ENCODE assay signal across 8 cellular contexts in genomic region chrX:110992611-110993010, GRCh38.
DNase-seq lines count a peak whose midpoint lies in the region; ATAC-seq, FAIRE-seq and TF ChIP-seq lines count a peak whose summit lies in the region.

No MANE protein-coding gene starts in this region.

- dilution Hi-C loops in mammary epithelial cell (cut with HindIII; ENCODE audit: low sequenced_read_pairs) = no loop called here

- no peak overlapping the region for H3K4me2 ChIP-seq in mammary epithelial cell (ENCODE audit: insufficient read depth, low read depth, low read length)

- intact Hi-C loops in mammary epithelial cell (cut with micrococcal nuclease) = loop anchor here (1.0 to 10.0 kb wide), 6 partner anchors 104 to 540 kb away; partner anchors contain the start of gene PAK3
- intact Hi-C loops in naive thymus-derived CD4-positive, alpha-beta T cell (cut with micrococcal nuclease) = loop anchor here (1.0 to 10.0 kb wide), 3 partner anchors 108 to 452 kb away; no protein-coding TSS in a partner anchor
- intact Hi-C loops in activated T-helper 2 cell treated with anti-CD3 and anti-CD28 coated beads, Interferon-gamma antibody, Interleukin-2, Interleukin-4, amounts not matched to agents 10 μg/mL and 5 μg/mL and 100 μg/mL, durations not matched to agents 14 hours and 24 hours and 36 hours (cut with micrococcal nuclease) = loop anchor here (5.0 kb wide), 3 partner anchors 110 to 455 kb away; no protein-coding TSS in a partner anchor

- DNase-seq in D721Med (ENCODE audit: insufficient read length, low spot score) (no peak), NT2/D1 (ENCODE audit: low read depth, low spot score) (peak; percentile 55), mammary epithelial cell (peak; percentile 20), activated gamma-delta T cell (lab: John Stamatoyannopoulos, UW) (no peak)
- DNase-seq in naive thymus-derived CD4-positive, alpha-beta T cell = peak in 5 of 9 donors; percentile 10 to 22 (median 17)
- DNase-seq in activated T-helper 2 cell treated with anti-CD3 and anti-CD28 coated beads, Interferon-gamma antibody, Interleukin-2, Interleukin-4, amounts not matched to agents 10 μg/mL and 5 μg/mL and 100 μg/mL, durations not matched to agents 14 hours and 24 hours and 36 hours (ENCODE audit: low spot score) = no peak

- in situ Hi-C loops in mammary epithelial cell (cut with MboI; ENCODE audit: low sequenced_read_pairs in 2 of 2) = no loop called here

- no peaks in the 10 kb centered on the region for H3K27me3 ChIP-seq in NT2/D1 (ENCODE audit: insufficient read depth, insufficient read length)
- H3K27me3 ChIP-seq in mammary epithelial cell (ENCODE audit: insufficient read depth, low read length) = no peaks in the 10 kb centered on the region
- H3K27me3 ChIP-seq in naive thymus-derived CD4-positive, alpha-beta T cell (ENCODE audit: control insufficient read depth in 2 of 2, insufficient read depth in 2 of 2, low read length in 2 of 2) = no peaks in the 10 kb centered on the region

- H3K9ac ChIP-seq in NT2/D1 (ENCODE audit: insufficient read length, low read depth) (no peak overlapping the region), mammary epithelial cell (ENCODE audit: insufficient read depth, low read length) (no peak overlapping the region)

- no peaks in the 10 kb centered on the region for H3K9me3 ChIP-seq in NT2/D1 (ENCODE audit: insufficient read depth, low read length)
- no peaks in the 10 kb centered on the region for H3K9me3 ChIP-seq in mammary epithelial cell (replicated peaks; ENCODE audit: insufficient read depth, low read length)
- H3K9me3 ChIP-seq in naive thymus-derived CD4-positive, alpha-beta T cell (ENCODE audit: control insufficient read depth in 2 of 3, low read length in 3 of 3) = no peaks in the 10 kb centered on the region

- no peak overlapping the region for H3K27ac ChIP-seq in mammary epithelial cell (ENCODE audit: insufficient read depth, low read depth, low read length)
- H3K27ac ChIP-seq in naive thymus-derived CD4-positive, alpha-beta T cell (ENCODE audit: low read depth, low read length) = no peak overlapping the region

- BruUV-seq in mammary epithelial cell (replicated peaks; lab: Mats Ljungman, UMichigan) = no TSS peak

- no peaks in the 10 kb centered on the region for H3K4me1 Mint-ChIP-seq in naive thymus-derived CD4-positive, alpha-beta T cell
- H3K4me1 Mint-ChIP-seq in activated T-helper 2 cell treated with anti-CD3 and anti-CD28 coated beads, Interferon-gamma antibody, Interleukin-2, Interleukin-4, amounts not matched to agents 10 μg/mL and 5 μg/mL and 100 μg/mL, durations not matched to agents 14 hours and 24 hours and 36 hours (ENCODE audit: low read depth) = no peaks in the 10 kb centered on the region

- TF ChIP-seq CTCF in D721Med (IDR thresholded peaks at IDR 0.05; ENCODE audit: insufficient read depth, missing control alignments) = peak; percentile 32
- TF ChIP-seq CTCF in mammary epithelial cell (conservative IDR thresholded peaks at IDR 0.05 in 1 of 2, IDR thresholded peaks at IDR 0.05 in 1 of 2; ENCODE audit: extremely low read depth in 1 of 2, insufficient read depth in 1 of 2, low read depth in 1 of 2, low read length in 2 of 2) = peak; percentile 59 to 72

- 10% methylated on average over 3 of the region's 8 CpGs for WGBS in mammary epithelial cell (ENCODE audit: low coverage, missing lambda C conversion rate)

- no peak overlapping the region for H3K4me3 Mint-ChIP-seq in naive thymus-derived CD4-positive, alpha-beta T cell
- H3K4me3 Mint-ChIP-seq in activated T-helper 2 cell treated with anti-CD3 and anti-CD28 coated beads, Interferon-gamma antibody, Interleukin-2, Interleukin-4, amounts not matched to agents 10 μg/mL and 5 μg/mL and 100 μg/mL, durations not matched to agents 14 hours and 24 hours and 36 hours (ENCODE audit: low read depth) = no peak overlapping the region

- POLR2A ChIA-PET in naive thymus-derived CD4-positive, alpha-beta T cell (lab: Charles Lee) = no interaction called here

- no peaks in the 10 kb centered on the region for H3K36me3 Mint-ChIP-seq in naive thymus-derived CD4-positive, alpha-beta T cell
- no peaks in the 10 kb centered on the region for H3K36me3 Mint-ChIP-seq in activated T-helper 2 cell treated with anti-CD3 and anti-CD28 coated beads, Interferon-gamma antibody, Interleukin-2, Interleukin-4, amounts not matched to agents 10 μg/mL and 5 μg/mL and 100 μg/mL, durations not matched to agents 14 hours and 24 hours and 36 hours (ENCODE audit: low read depth)

- peaks cover 0 to 2% (median 0%) of the 10 kb centered on the region in 11 donors for H3K9me3 Mint-ChIP-seq in naive thymus-derived CD4-positive, alpha-beta T cell
- no peaks in the 10 kb centered on the region for H3K9me3 Mint-ChIP-seq in activated T-helper 2 cell treated with anti-CD3 and anti-CD28 coated beads, Interferon-gamma antibody, Interleukin-2, Interleukin-4, amounts not matched to agents 10 μg/mL and 5 μg/mL and 100 μg/mL, durations not matched to agents 14 hours and 24 hours and 36 hours

- FAIRE-seq in D721Med (lab: Jason Lieb, UNC) = no peak

- H3K36me3 ChIP-seq in NT2/D1 (ENCODE audit: insufficient read depth, insufficient read length, low read length) (no peaks in the 10 kb centered on the region), mammary epithelial cell (ENCODE audit: insufficient read depth, low read length) (no peaks in the 10 kb centered on the region)
- no peaks in the 10 kb centered on the region for H3K36me3 ChIP-seq in naive thymus-derived CD4-positive, alpha-beta T cell (ENCODE audit: control insufficient read depth in 2 of 3, insufficient read depth in 3 of 3, low read length in 3 of 3)

- no peak overlapping the region for H2AFZ ChIP-seq in mammary epithelial cell (ENCODE audit: low read depth, low read length)

- ATAC-seq in GM19468 (IDR thresholded peaks at IDR 0.05; ENCODE audit: extremely low read depth, unreplicated experiment) (peak; percentile 63), HG03442 (IDR thresholded peaks at IDR 0.05; ENCODE audit: unreplicated experiment) (no peak)
- no peak for ATAC-seq in naive thymus-derived CD4-positive, alpha-beta T cell

- H3K27ac Mint-ChIP-seq in naive thymus-derived CD4-positive, alpha-beta T cell = no peak overlapping the region
- no peak overlapping the region for H3K27ac Mint-ChIP-seq in activated T-helper 2 cell treated with anti-CD3 and anti-CD28 coated beads, Interferon-gamma antibody, Interleukin-2, Interleukin-4, amounts not matched to agents 10 μg/mL and 5 μg/mL and 100 μg/mL, durations not matched to agents 14 hours and 24 hours and 36 hours

- CTCF ChIA-PET in mammary epithelial cell (lab: Charles Lee; ENCODE audit: low non-redundant PET) = no interaction called here
- CTCF ChIA-PET in naive thymus-derived CD4-positive, alpha-beta T cell (lab: Charles Lee) = interaction anchor here (0.8 kb wide), 1 partner anchor 106 kb away, joined by 5 read pairs; no protein-coding TSS in a partner anchor

- no peak overlapping the region for H3K4me3 ChIP-seq in NT2/D1 (ENCODE audit: insufficient read length, low read depth)
- H3K4me3 ChIP-seq in mammary epithelial cell (replicated peaks in 1 of 3; ENCODE audit: insufficient read depth in 1 of 3, low read depth in 2 of 3, low read length in 3 of 3) = no peak overlapping the region
- no peak overlapping the region for H3K4me3 ChIP-seq in naive thymus-derived CD4-positive, alpha-beta T cell (ENCODE audit: low read length)

- no peaks in the 10 kb centered on the region for H3K79me2 ChIP-seq in mammary epithelial cell (ENCODE audit: insufficient read depth, low read length)

- H3K4me1 ChIP-seq in NT2/D1 (ENCODE audit: insufficient read depth, insufficient read length) = no peaks in the 10 kb centered on the region
- no peaks in the 10 kb centered on the region for H3K4me1 ChIP-seq in mammary epithelial cell (ENCODE audit: insufficient read depth, low read length)
- H3K4me1 ChIP-seq in naive thymus-derived CD4-positive, alpha-beta T cell (ENCODE audit: control insufficient read depth in 2 of 2, insufficient read depth in 2 of 2, low read length in 2 of 2) = no peaks in the 10 kb centered on the region

- H4K20me1 ChIP-seq in mammary epithelial cell (ENCODE audit: insufficient read depth, low read length) = no peaks in the 10 kb centered on the region

- H3K27me3 Mint-ChIP-seq in naive thymus-derived CD4-positive, alpha-beta T cell = peaks cover 0 to 14% (median 4%) of the 10 kb centered on the region in 5 donors
- H3K27me3 Mint-ChIP-seq in activated T-helper 2 cell treated with anti-CD3 and anti-CD28 coated beads, Interferon-gamma antibody, Interleukin-2, Interleukin-4, amounts not matched to agents 10 μg/mL and 5 μg/mL and 100 μg/mL, durations not matched to agents 14 hours and 24 hours and 36 hours (ENCODE audit: low read depth) = peaks cover under 1% of the 10 kb centered on the region

Comparison
In these comparisons a context has a peak if more than half of its experiments do, and no peak if none do; other contexts are left out.
1. DNase-seq: peak in NT2/D1 (single experiment), mammary epithelial cell (single experiment) and naive thymus-derived CD4-positive, alpha-beta T cell (5 of 9); none in D721Med (single experiment), activated gamma-delta T cell (single experiment) and activated T-helper 2 cell treated with anti-CD3 and anti-CD28 coated beads, Interferon-gamma antibody, Interleukin-2, Interleukin-4, amounts not matched to agents 10 μg/mL and 5 μg/mL and 100 μg/mL, durations not matched to agents 14 hours and 24 hours and 36 hours (single experiment).